In genomic region chr13:91767681-91768080, GRCh38 we compare ENCODE assay signal across 27 cellular contexts.
"Had no signal": no experiment of that assay in that cellular context is flagged by ENCODE, and none has a peak within 500 bp of the region (broad histone marks: within the 10 kb centered on the region; RNA-seq: fewer than 3 reads in every experiment).

No MANE protein-coding gene starts in this region.

- H3K27me3 ChIP-seq: gastrocnemius medialis, neural progenitor cell, testis, uterus had no signal

- H3K36me3 ChIP-seq: esophagus muscularis mucosa, gastrocnemius medialis, lower lobe of right lung, neural progenitor cell, uterus had no signal

- H3K4me1 ChIP-seq: esophagus muscularis mucosa, gastrocnemius medialis, lower lobe of right lung, neural progenitor cell, testis, uterus had no signal

- H3K27me3 Mint-ChIP-seq: activated CD4-positive, alpha-beta memory T cell treated with anti-CD3 and anti-CD28 coated beads, Interleukin-2, amount 10 ng/mL, durations not matched to agents 7 days and 5 days; activated CD4-positive, alpha-beta T cell treated with anti-CD3 and anti-CD28 coated beads, Interleukin-2, amount 10 ng/mL, durations not matched to agents 24 days and 14 days; activated naive CD4-positive, alpha-beta T cell treated with anti-CD3 and anti-CD28 coated beads, Interleukin-2, amount 10 ng/mL, durations not matched to agents 7 days and 5 days; effector memory CD8-positive, alpha-beta T cell; stimulated activated naive B cell treated with anti-CD40 and anti-IgM and Interleukin-4, amounts not matched to agents 10 μg/mL and 1 μg/mL and 100 μg/mL, for 72 hours; T-helper 17 cell had no signal

- H3K4me1 Mint-ChIP-seq: activated CD4-positive, alpha-beta memory T cell treated with anti-CD3 and anti-CD28 coated beads, Interleukin-2, amount 10 ng/mL, durations not matched to agents 7 days and 5 days; activated CD4-positive, alpha-beta T cell treated with anti-CD3 and anti-CD28 coated beads, Interleukin-2, amount 10 ng/mL, durations not matched to agents 24 days and 14 days; activated naive CD4-positive, alpha-beta T cell treated with anti-CD3 and anti-CD28 coated beads, Interleukin-2, amount 10 ng/mL, durations not matched to agents 7 days and 5 days; naive thymus-derived CD8-positive, alpha-beta T cell; neural progenitor cell; stimulated activated naive B cell treated with anti-CD40 and anti-IgM and Interleukin-4, amounts not matched to agents 10 μg/mL and 1 μg/mL and 100 μg/mL, for 72 hours; T-helper 17 cell had no signal

- H3K9me3 Mint-ChIP-seq: activated CD4-positive, alpha-beta T cell treated with anti-CD3 and anti-CD28 coated beads, Interleukin-2, amount 10 ng/mL, durations not matched to agents 24 days and 14 days; activated naive CD4-positive, alpha-beta T cell treated with anti-CD3 and anti-CD28 coated beads, Interleukin-2, amount 10 ng/mL, durations not matched to agents 7 days and 5 days; neural progenitor cell had no signal

- ATAC-seq: activated CD4-positive, CD25-positive, alpha-beta regulatory T cell treated with anti-CD3 and anti-CD28 coated beads, Interleukin-2, amount 50 U/mL, for 24 hours; activated T-cell treated with anti-CD3 and anti-CD28 coated beads, Interleukin-2, amount 50 U/mL, for 72 hours; effector memory CD8-positive, alpha-beta T cell; gastrocnemius medialis; left colon; lower lobe of right lung; naive thymus-derived CD8-positive, alpha-beta T cell; sciatic nerve; stimulated activated naive B cell treated with anti-CD40 and anti-IgM and Interleukin-4, amounts not matched to agents 10 μg/mL and 1 μg/mL and 100 μg/mL, for 72 hours; T-helper 17 cell had no signal

- H2AFZ ChIP-seq: neural progenitor cell had no signal

- H3K4me3 Mint-ChIP-seq: activated CD4-positive, alpha-beta memory T cell treated with anti-CD3 and anti-CD28 coated beads, Interleukin-2, amount 10 ng/mL, durations not matched to agents 7 days and 5 days; activated CD4-positive, alpha-beta T cell treated with anti-CD3 and anti-CD28 coated beads, Interleukin-2, amount 10 ng/mL, durations not matched to agents 24 days and 14 days; activated naive CD4-positive, alpha-beta T cell treated with anti-CD3 and anti-CD28 coated beads, Interleukin-2, amount 10 ng/mL, durations not matched to agents 7 days and 5 days; activated T-cell treated with anti-CD3 and anti-CD28 coated beads, Interleukin-2, amount 50 U/mL, for 72 hours; effector memory CD8-positive, alpha-beta T cell; naive thymus-derived CD8-positive, alpha-beta T cell; neural progenitor cell; stimulated activated naive B cell treated with anti-CD40 and anti-IgM and Interleukin-4, amounts not matched to agents 10 μg/mL and 1 μg/mL and 100 μg/mL, for 72 hours; T-helper 17 cell had no signal

- H3K27ac ChIP-seq: esophagus muscularis mucosa, gastrocnemius medialis, lower lobe of right lung, neural progenitor cell, testis, uterus had no signal

- DNase-seq: activated CD4-positive, alpha-beta memory T cell treated with anti-CD3 and anti-CD28 coated beads, Interleukin-2, amount 10 ng/mL, durations not matched to agents 7 days and 5 days; activated CD4-positive, alpha-beta T cell treated with anti-CD3 and anti-CD28 coated beads, Interleukin-2, amount 10 ng/mL, durations not matched to agents 24 days and 14 days; activated effector memory CD4-positive, alpha-beta T cell treated with Interleukin-2 at 50 U/mL for 16 hours; activated naive CD4-positive, alpha-beta T cell treated with anti-CD3 and anti-CD28 coated beads, Interleukin-2, amount 10 ng/mL, durations not matched to agents 7 days and 5 days; activated T-cell treated with anti-CD3 and anti-CD28 coated beads, Interleukin-2, amount 50 U/mL, for 72 hours; dermis blood vessel endothelial cell; effector memory CD8-positive, alpha-beta T cell; gastrocnemius medialis; head of caudate nucleus; islet precursor cell; left colon; lower lobe of right lung; naive thymus-derived CD8-positive, alpha-beta T cell; posterior cingulate gyrus; stimulated activated CD4-positive, alpha-beta T cell treated with anti-CD3 and anti-CD28 coated beads, Interleukin-15, amount 100 ng/mL, for 24 hours; stimulated activated CD4-positive, alpha-beta T cell treated with anti-CD3 and anti-CD28 coated beads, Interleukin-2, amount 100 ng/mL, for 48 hours; stimulated activated CD8-positive, alpha-beta memory T cell treated with anti-CD3 and anti-CD28 coated beads, Interleukin-4, amount 100 ng/mL, for 48 hours; stimulated activated naive B cell treated with anti-CD40 and anti-IgM and Interleukin-4, amounts not matched to agents 10 μg/mL and 1 μg/mL and 100 μg/mL, for 72 hours; T-helper 17 cell; testis; trophoblast cell; uterus had no signal

- H3K4me3 ChIP-seq: esophagus muscularis mucosa, gastrocnemius medialis, lower lobe of right lung, neural progenitor cell, smooth muscle cell, testis, uterus had no signal

- H3K36me3 Mint-ChIP-seq: activated naive CD4-positive, alpha-beta T cell treated with anti-CD3 and anti-CD28 coated beads, Interleukin-2, amount 10 ng/mL, durations not matched to agents 7 days and 5 days; naive thymus-derived CD8-positive, alpha-beta T cell; neural progenitor cell; stimulated activated naive B cell treated with anti-CD40 and anti-IgM and Interleukin-4, amounts not matched to agents 10 μg/mL and 1 μg/mL and 100 μg/mL, for 72 hours had no signal

- H3K4me2 ChIP-seq: neural progenitor cell, smooth muscle cell had no signal

- H3K27ac Mint-ChIP-seq: activated CD4-positive, alpha-beta memory T cell treated with anti-CD3 and anti-CD28 coated beads, Interleukin-2, amount 10 ng/mL, durations not matched to agents 7 days and 5 days; activated CD4-positive, alpha-beta T cell treated with anti-CD3 and anti-CD28 coated beads, Interleukin-2, amount 10 ng/mL, durations not matched to agents 24 days and 14 days; activated naive CD4-positive, alpha-beta T cell treated with anti-CD3 and anti-CD28 coated beads, Interleukin-2, amount 10 ng/mL, durations not matched to agents 7 days and 5 days; activated T-cell treated with anti-CD3 and anti-CD28 coated beads, Interleukin-2, amount 50 U/mL, for 72 hours; effector memory CD8-positive, alpha-beta T cell; naive thymus-derived CD8-positive, alpha-beta T cell; neural progenitor cell; stimulated activated naive B cell treated with anti-CD40 and anti-IgM and Interleukin-4, amounts not matched to agents 10 μg/mL and 1 μg/mL and 100 μg/mL, for 72 hours; T-helper 17 cell had no signal

- H3K9me3 ChIP-seq: esophagus muscularis mucosa, gastrocnemius medialis, lower lobe of right lung, testis, uterus had no signal
